1 cellular context compared by ENCODE assay signal in the genomic region with DNA sequence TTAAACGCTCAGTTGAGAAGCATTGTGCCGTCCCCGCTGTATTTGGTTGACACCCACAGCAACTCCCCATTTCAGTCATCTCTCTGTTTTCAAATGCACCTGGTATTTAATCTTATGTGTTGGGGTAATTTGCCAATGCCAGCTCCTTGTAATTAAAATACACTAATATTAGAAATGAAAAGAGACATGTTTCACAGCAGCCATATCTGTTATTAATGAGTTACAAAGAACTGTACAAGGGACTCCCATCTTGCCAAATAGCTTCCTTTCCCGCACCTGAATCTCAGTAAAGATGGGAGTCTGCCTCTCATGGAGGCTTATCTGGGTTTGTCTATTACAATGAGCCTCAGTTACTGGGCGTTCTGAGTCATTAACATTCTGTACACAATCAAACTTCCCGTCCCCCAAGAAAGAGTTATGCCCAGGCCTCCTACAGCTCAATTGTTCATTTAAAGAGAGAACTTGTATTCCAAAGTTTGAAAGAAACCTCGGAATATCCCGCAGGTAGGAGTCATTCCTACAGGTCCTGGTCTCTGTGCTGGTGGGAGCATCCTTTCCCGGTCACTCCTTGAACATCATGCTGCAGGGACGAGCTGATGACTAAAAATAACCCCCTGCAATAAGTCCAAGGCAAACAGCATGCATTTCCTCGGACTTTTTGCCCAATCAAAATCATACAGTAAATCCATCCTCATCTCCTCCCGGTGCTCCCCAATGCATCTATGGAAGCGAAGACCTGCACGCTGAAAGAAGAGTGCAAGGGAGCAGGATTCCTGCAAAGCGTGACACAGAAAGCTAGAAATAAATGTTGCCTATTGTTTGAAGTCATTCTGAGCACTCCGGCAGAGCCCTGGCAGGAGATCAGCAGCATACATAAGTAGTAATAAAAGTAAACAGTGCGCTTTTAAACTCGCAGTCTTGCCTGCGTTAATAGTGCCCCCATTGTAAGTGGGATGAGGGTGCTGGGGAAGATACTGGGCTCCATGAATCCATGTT.
TF ChIP-seq lines count a peak whose summit lies in the region.

No MANE protein-coding gene starts in this region.

TF ChIP-seq in WTC11, 78 proteins besides CTCF, POLR2A, EP300 and RAD21 (continued from another document):
- TF ChIP-seq, protein P1, sequence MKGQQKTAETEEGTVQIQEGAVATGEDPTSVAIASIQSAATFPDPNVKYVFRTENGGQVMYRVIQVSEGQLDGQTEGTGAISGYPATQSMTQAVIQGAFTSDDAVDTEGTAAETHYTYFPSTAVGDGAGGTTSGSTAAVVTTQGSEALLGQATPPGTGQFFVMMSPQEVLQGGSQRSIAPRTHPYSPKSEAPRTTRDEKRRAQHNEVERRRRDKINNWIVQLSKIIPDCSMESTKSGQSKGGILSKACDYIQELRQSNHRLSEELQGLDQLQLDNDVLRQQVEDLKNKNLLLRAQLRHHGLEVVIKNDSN (CRISPR knock-in tag; IDR thresholded peaks at IDR 0.05): no peak
- no peak for TF ChIP-seq IRF1 (CRISPR knock-in tag; IDR thresholded peaks at IDR 0.05)
- TF ChIP-seq CDX4 (CRISPR knock-in tag; IDR thresholded peaks at IDR 0.05; ENCODE audit: borderline replicate concordance): no peak
- no peak for TF ChIP-seq ZBTB21 (CRISPR knock-in tag; IDR thresholded peaks at IDR 0.05; ENCODE audit: borderline replicate concordance)
- TF ChIP-seq CREM (CRISPR knock-in tag; IDR thresholded peaks at IDR 0.05): no peak
- no peak for TF ChIP-seq NFE2L1 (CRISPR knock-in tag; IDR thresholded peaks at IDR 0.05)
- TF ChIP-seq ZNF423 (CRISPR knock-in tag; IDR thresholded peaks at IDR 0.05): no peak
- no peak for TF ChIP-seq ZNF425 (CRISPR knock-in tag; conservative IDR thresholded peaks at IDR 0.05)
- TF ChIP-seq SOX15 (CRISPR knock-in tag; IDR thresholded peaks at IDR 0.05): no peak
- TF ChIP-seq TEAD1 (CRISPR knock-in tag; IDR thresholded peaks at IDR 0.05): no peak
- TF ChIP-seq JUN (CRISPR knock-in tag; IDR thresholded peaks at IDR 0.05): no peak
- TF ChIP-seq ATF3 (CRISPR knock-in tag; conservative IDR thresholded peaks at IDR 0.05): no peak
